2 cellular contexts compared by ENCODE assay signal in the genomic region with DNA sequence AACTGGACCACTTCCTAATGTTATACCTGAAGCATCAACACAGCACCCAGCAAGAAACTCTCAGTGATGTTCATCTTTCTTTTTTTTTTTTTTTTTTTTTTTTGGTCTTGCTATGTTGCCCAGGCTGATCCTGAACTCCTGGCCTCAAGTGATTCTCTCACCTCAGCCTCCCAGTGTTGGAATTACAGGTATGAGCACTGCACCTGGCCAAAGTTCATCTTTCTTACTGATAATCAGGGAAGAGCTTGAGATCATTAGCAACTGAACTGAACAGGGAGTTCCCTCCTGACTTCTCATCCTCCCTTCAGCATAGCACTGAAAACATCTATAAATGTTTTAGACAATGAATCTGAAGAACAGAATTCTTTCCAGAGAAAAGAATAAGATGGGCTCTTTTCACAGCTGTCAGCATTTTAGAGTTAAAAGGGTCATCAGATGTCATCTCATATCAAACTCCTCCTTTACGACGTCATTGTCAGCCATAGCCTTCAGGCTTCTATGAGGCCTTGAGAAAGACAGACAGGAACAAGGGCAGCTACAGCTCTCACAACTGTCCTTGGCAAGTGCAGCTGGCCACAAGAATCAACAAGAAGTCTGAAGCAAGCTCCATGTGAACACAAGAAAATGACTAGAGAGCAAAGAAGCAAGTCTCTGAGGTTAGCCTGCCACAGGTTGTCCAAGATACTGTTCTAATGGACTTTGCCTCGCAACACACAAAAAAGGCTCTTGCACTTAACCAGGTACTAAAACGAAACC.
TF ChIP-seq lines count a peak whose summit lies in the region.

No MANE protein-coding gene starts in this region.

TF ChIP-seq in HCT116, 20 proteins besides CTCF, POLR2A, EP300 and RAD21:
- TF ChIP-seq FOSL1 (IDR thresholded peaks at IDR 0.05; ENCODE audit: low read depth) (no peak), SRF (IDR thresholded peaks at IDR 0.05; ENCODE audit: low read depth) (no peak), ZNF274 (IDR thresholded peaks at IDR 0.05; ENCODE audit: low read depth, low read length) (no peak), SIN3A (IDR thresholded peaks at IDR 0.05; ENCODE audit: low read depth) (no peak), POLR2AphosphoS5 (IDR thresholded peaks at IDR 0.05; ENCODE audit: low read depth, low read length) (no peak), ZFX (IDR thresholded peaks at IDR 0.05) (no peak), ELF1 (IDR thresholded peaks at IDR 0.05; ENCODE audit: borderline replicate concordance, low read depth) (no peak)
- TF ChIP-seq, protein P1, sequence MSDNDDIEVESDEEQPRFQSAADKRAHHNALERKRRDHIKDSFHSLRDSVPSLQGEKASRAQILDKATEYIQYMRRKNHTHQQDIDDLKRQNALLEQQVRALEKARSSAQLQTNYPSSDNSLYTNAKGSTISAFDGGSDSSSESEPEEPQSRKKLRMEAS (IDR thresholded peaks at IDR 0.05) = no peak
TF ChIP-seq in HCT116: peak in this region for 0.

TF ChIP-seq in HepG2, 621 proteins besides CTCF, POLR2A, EP300 and RAD21 (continues in another document):
- no peak for TF ChIP-seq ZNF557 (CRISPR knock-in tag; IDR thresholded peaks at IDR 0.05)
- TF ChIP-seq MAFK (conservative IDR thresholded peaks at IDR 0.05 in 1 of 2, IDR thresholded peaks at IDR 0.05 in 1 of 2; ENCODE audit: low read length in 2 of 2) = peak; percentile 84 to 90
- TF ChIP-seq SRY (CRISPR knock-in tag; IDR thresholded peaks at IDR 0.05) = no peak
- TF ChIP-seq MAFF (IDR thresholded peaks at IDR 0.05; ENCODE audit: low read depth, low read length) = peak; percentile 86
- no peak for TF ChIP-seq PCBP1 (IDR thresholded peaks at IDR 0.05; ENCODE audit: borderline replicate concordance, low read depth, low read length)
- TF ChIP-seq GABPA (IDR thresholded peaks at IDR 0.05; ENCODE audit: low read depth, low read length) = no peak
- TF ChIP-seq GABPA (CRISPR knock-in tag; IDR thresholded peaks at IDR 0.05; ENCODE audit: low read depth) = no peak
- no peak for TF ChIP-seq SATB2 (CRISPR knock-in tag; IDR thresholded peaks at IDR 0.05)
- no peak for TF ChIP-seq GTF2F1 (IDR thresholded peaks at IDR 0.05; ENCODE audit: low read length)
- no peak for TF ChIP-seq RXRA (CRISPR knock-in tag; IDR thresholded peaks at IDR 0.05)
- TF ChIP-seq ZNF563 (CRISPR knock-in tag; IDR thresholded peaks at IDR 0.05) = no peak
- TF ChIP-seq ZNF232 (CRISPR knock-in tag; IDR thresholded peaks at IDR 0.05; ENCODE audit: borderline replicate concordance) = no peak
- TF ChIP-seq HNRNPLL (IDR thresholded peaks at IDR 0.05; ENCODE audit: low read depth, low read length, poor library complexity, severe bottlenecking) = no peak
- TF ChIP-seq ZNF816 (CRISPR knock-in tag; IDR thresholded peaks at IDR 0.05; ENCODE audit: borderline replicate concordance) = no peak
- TF ChIP-seq, protein P2, sequence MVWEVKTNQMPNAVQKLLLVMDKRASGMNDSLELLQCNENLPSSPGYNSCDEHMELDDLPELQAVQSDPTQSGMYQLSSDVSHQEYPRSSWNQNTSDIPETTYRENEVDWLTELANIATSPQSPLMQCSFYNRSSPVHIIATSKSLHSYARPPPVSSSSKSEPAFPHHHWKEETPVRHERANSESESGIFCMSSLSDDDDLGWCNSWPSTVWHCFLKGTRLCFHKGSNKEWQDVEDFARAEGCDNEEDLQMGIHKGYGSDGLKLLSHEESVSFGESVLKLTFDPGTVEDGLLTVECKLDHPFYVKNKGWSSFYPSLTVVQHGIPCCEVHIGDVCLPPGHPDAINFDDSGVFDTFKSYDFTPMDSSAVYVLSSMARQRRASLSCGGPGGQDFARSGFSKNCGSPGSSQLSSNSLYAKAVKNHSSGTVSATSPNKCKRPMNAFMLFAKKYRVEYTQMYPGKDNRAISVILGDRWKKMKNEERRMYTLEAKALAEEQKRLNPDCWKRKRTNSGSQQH (CRISPR knock-in tag; IDR thresholded peaks at IDR 0.05; ENCODE audit: low read depth) = no peak
- TF ChIP-seq, protein P3, sequence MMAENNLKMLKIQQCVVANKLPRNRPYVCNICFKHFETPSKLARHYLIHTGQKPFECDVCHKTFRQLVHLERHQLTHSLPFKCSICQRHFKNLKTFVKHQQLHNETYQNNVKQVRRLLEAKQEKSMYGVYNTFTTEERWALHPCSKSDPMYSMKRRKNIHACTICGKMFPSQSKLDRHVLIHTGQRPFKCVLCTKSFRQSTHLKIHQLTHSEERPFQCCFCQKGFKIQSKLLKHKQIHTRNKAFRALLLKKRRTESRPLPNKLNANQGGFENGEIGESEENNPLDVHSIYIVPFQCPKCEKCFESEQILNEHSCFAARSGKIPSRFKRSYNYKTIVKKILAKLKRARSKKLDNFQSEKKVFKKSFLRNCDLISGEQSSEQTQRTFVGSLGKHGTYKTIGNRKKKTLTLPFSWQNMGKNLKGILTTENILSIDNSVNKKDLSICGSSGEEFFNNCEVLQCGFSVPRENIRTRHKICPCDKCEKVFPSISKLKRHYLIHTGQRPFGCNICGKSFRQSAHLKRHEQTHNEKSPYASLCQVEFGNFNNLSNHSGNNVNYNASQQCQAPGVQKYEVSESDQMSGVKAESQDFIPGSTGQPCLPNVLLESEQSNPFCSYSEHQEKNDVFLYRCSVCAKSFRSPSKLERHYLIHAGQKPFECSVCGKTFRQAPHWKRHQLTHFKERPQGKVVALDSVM (CRISPR knock-in tag; IDR thresholded peaks at IDR 0.05) = peak; percentile 78
- TF ChIP-seq FOXP4 (CRISPR knock-in tag; IDR thresholded peaks at IDR 0.05) = 0 out of 2 replicates have a peak, but pooled peaks have one; percentile 5
- peak; percentile 47; the same call in 1 of the 2 replicates for TF ChIP-seq HNF4G (IDR thresholded peaks at IDR 0.05; ENCODE audit: borderline replicate concordance, low read depth, low read length)
- no peak for TF ChIP-seq HNF4G (CRISPR knock-in tag; IDR thresholded peaks at IDR 0.05; ENCODE audit: borderline replicate concordance, low read depth)
- TF ChIP-seq TEAD3 (CRISPR knock-in tag; optimal IDR thresholded peaks at IDR 0.05; ENCODE audit: borderline replicate concordance) = peak; percentile 77
- no peak for TF ChIP-seq RXRB (CRISPR knock-in tag; IDR thresholded peaks at IDR 0.05; ENCODE audit: borderline replicate concordance)
- no peak for TF ChIP-seq ZNF274 (CRISPR knock-in tag; IDR thresholded peaks at IDR 0.05)
- TF ChIP-seq AGO2 (optimal IDR thresholded peaks at IDR 0.05; ENCODE audit: low read depth, low read length) = no peak
- TF ChIP-seq, protein P4, sequence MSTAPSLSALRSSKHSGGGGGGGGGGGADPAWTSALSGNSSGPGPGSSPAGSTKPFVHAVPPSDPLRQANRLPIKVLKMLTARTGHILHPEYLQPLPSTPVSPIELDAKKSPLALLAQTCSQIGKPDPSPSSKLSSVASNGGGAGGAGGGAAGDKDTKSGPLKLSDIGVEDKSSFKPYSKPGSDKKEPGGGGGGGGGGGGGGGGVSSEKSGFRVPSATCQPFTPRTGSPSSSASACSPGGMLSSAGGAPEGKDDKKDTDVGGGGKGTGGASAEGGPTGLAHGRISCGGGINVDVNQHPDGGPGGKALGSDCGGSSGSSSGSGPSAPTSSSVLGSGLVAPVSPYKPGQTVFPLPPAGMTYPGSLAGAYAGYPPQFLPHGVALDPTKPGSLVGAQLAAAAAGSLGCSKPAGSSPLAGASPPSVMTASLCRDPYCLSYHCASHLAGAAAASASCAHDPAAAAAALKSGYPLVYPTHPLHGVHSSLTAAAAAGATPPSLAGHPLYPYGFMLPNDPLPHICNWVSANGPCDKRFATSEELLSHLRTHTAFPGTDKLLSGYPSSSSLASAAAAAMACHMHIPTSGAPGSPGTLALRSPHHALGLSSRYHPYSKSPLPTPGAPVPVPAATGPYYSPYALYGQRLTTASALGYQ (CRISPR knock-in tag; IDR thresholded peaks at IDR 0.05) = no peak
- no peak for TF ChIP-seq TRIM24 (CRISPR knock-in tag; IDR thresholded peaks at IDR 0.05)
- TF ChIP-seq RFXAP (CRISPR knock-in tag; IDR thresholded peaks at IDR 0.05; ENCODE audit: borderline replicate concordance) = no peak
- no peak for TF ChIP-seq DMAP1 (CRISPR knock-in tag; IDR thresholded peaks at IDR 0.05)
- no peak for TF ChIP-seq MXD1 (CRISPR knock-in tag; IDR thresholded peaks at IDR 0.05)
- TF ChIP-seq ARHGAP35 (CRISPR knock-in tag; IDR thresholded peaks at IDR 0.05; ENCODE audit: borderline replicate concordance) = no peak
- TF ChIP-seq KDM6A (CRISPR knock-in tag; IDR thresholded peaks at IDR 0.05; ENCODE audit: low read depth) = no peak
- TF ChIP-seq ATF7 (IDR thresholded peaks at IDR 0.05) = peak; percentile 60; the same call in 1 of the 2 replicates
- TF ChIP-seq ATF7 (CRISPR knock-in tag; IDR thresholded peaks at IDR 0.05) = no peak
- TF ChIP-seq ZNF761 (CRISPR knock-in tag; conservative IDR thresholded peaks at IDR 0.05) = no peak
- TF ChIP-seq, protein P5, sequence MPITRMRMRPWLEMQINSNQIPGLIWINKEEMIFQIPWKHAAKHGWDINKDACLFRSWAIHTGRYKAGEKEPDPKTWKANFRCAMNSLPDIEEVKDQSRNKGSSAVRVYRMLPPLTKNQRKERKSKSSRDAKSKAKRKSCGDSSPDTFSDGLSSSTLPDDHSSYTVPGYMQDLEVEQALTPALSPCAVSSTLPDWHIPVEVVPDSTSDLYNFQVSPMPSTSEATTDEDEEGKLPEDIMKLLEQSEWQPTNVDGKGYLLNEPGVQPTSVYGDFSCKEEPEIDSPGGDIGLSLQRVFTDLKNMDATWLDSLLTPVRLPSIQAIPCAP (CRISPR knock-in tag; IDR thresholded peaks at IDR 0.05; ENCODE audit: low read depth) = no peak
- peak; percentile 74 for TF ChIP-seq HNF4A (CRISPR knock-in tag; IDR thresholded peaks at IDR 0.05)
- no peak for TF ChIP-seq HNRNPUL1 (IDR thresholded peaks at IDR 0.05; ENCODE audit: low read depth, low read length)
- no peak for TF ChIP-seq ZBTB10 (CRISPR knock-in tag; IDR thresholded peaks at IDR 0.05; ENCODE audit: borderline replicate concordance)
- no peak for TF ChIP-seq ZNF264 (CRISPR knock-in tag; IDR thresholded peaks at IDR 0.05)
- no peak for TF ChIP-seq ZNF343 (CRISPR knock-in tag; IDR thresholded peaks at IDR 0.05)
- no peak for TF ChIP-seq ZFYVE20 (CRISPR knock-in tag; IDR thresholded peaks at IDR 0.05; ENCODE audit: borderline replicate concordance, low read depth)
- TF ChIP-seq HDAC6 (IDR thresholded peaks at IDR 0.05; ENCODE audit: low read depth, low read length) = no peak
